ENCODE assay signal across 11 cellular contexts in genomic region chr11:118277312-118277711, GRCh38. TPM values are rescaled to one million over a fixed set of nuclear protein-coding genes. Genes with fewer than 3 reads are reported as not detected.
A peak's percentile ranks its signal among the peaks of the same experiment; 100 is the strongest.
DNase-seq lines count a peak whose midpoint lies in the region; ATAC-seq and TF ChIP-seq lines count a peak whose summit lies in the region.
"Had no signal": no experiment of that assay in that cellular context is flagged by ENCODE, and none has a peak within 500 bp of the region (broad histone marks: within the 10 kb centered on the region; RNA-seq: fewer than 3 reads in every experiment).

No MANE protein-coding gene starts in this region.

- CTCF ChIA-PET in RWPE1 (lab: Yijun Ruan, JAX) = interaction anchor here (0.6 to 1.5 kb wide), 2 partner anchors 12 to 18 kb away, joined by 3 to 4 read pairs; no protein-coding TSS in a partner anchor

- H3K27ac Mint-ChIP-seq in activated T-cell treated with anti-CD3 and anti-CD28 coated beads, Interleukin-2, amount 50 U/mL, for 24 hours = peak overlapping the region; percentile 19
- H3K27ac Mint-ChIP-seq: IgD-negative memory B cell had no signal

- H3K27me3 ChIP-seq in upper lobe of right lung = no peaks in the 10 kb centered on the region
- no peaks in the 10 kb centered on the region for H3K27me3 ChIP-seq in Peyer's patch

- H3K36me3 Mint-ChIP-seq in activated T-cell treated with anti-CD3 and anti-CD28 coated beads, Interleukin-2, amount 50 U/mL, for 24 hours (ENCODE audit: low read depth) = no peaks in the 10 kb centered on the region

- H3K4me1 ChIP-seq in upper lobe of right lung (peaks cover 16% of the 10 kb centered on the region), Peyer's patch (no peaks in the 10 kb centered on the region)

- H3K9me3 ChIP-seq in upper lobe of right lung (no peaks in the 10 kb centered on the region), Peyer's patch (no peaks in the 10 kb centered on the region)

- H3K27me3 Mint-ChIP-seq in activated T-cell treated with anti-CD3 and anti-CD28 coated beads, Interleukin-2, amount 50 U/mL, for 24 hours = no peaks in the 10 kb centered on the region

- H3K9me3 Mint-ChIP-seq in activated T-cell treated with anti-CD3 and anti-CD28 coated beads, Interleukin-2, amount 50 U/mL, for 24 hours = no peaks in the 10 kb centered on the region
- H3K9me3 Mint-ChIP-seq: IgD-negative memory B cell had no signal

- intact Hi-C loops in upper lobe of right lung (cut with DNase I) = no loop called here
- intact Hi-C loops in posterior cingulate gyrus (cut with DNase I) = no loop called here

- no peak overlapping the region for H3K4me3 Mint-ChIP-seq in activated T-cell treated with anti-CD3 and anti-CD28 coated beads, Interleukin-2, amount 50 U/mL, for 24 hours
- H3K4me3 Mint-ChIP-seq: IgD-negative memory B cell had no signal

- H3K36me3 ChIP-seq in upper lobe of right lung = no peaks in the 10 kb centered on the region
- H3K36me3 ChIP-seq in Peyer's patch = no peaks in the 10 kb centered on the region

- H3K4me1 Mint-ChIP-seq in activated T-cell treated with anti-CD3 and anti-CD28 coated beads, Interleukin-2, amount 50 U/mL, for 24 hours (ENCODE audit: low read depth) = peaks cover 51% of the 10 kb centered on the region

- POLR2A ChIA-PET in RWPE1 (lab: Yijun Ruan, JAX; ENCODE audit: low non-redundant PET) = interaction anchor here (0.6 kb wide), 2 partner anchors 31 to 294 kb away, joined by 3 to 6 read pairs; no protein-coding TSS in a partner anchor

- no peak for DNase-seq in activated T-cell treated with anti-CD3 and anti-CD28 coated beads, Interleukin-2, amount 50 U/mL, for 24 hours
- DNase-seq in activated T-cell treated with anti-CD3 and anti-CD28 coated beads, Interleukin-2, amount 50 U/mL, for 1 hour = no peak
- DNase-seq in RWPE1 (ENCODE audit: low spot score) (peak; percentile 77), fibroblast of mammary gland (ENCODE audit: low read depth) (peak; percentile 36), upper lobe of right lung (no peak), posterior cingulate gyrus (no peak), Peyer's patch (no peak)
- DNase-seq: cortex of kidney had no signal

- TF ChIP-seq CTCF in RWPE1 (conservative IDR thresholded peaks at IDR 0.05; ENCODE audit: low read depth) (no peak), fibroblast of mammary gland (conservative IDR thresholded peaks at IDR 0.05; ENCODE audit: control insufficient read depth, insufficient read depth, low read depth, low read length) (no peak), upper lobe of right lung (IDR thresholded peaks at IDR 0.05) (no peak), Peyer's patch (IDR thresholded peaks at IDR 0.05) (no peak)

- no peak for TF ChIP-seq POLR2A in Peyer's patch (IDR thresholded peaks at IDR 0.05)

- ATAC-seq in upper lobe of right lung (peak; percentile 49), GM18873 (IDR thresholded peaks at IDR 0.05; ENCODE audit: low FRiP score, unreplicated experiment) (no peak)

- H3K4me3 ChIP-seq in fibroblast of mammary gland (ENCODE audit: control insufficient read depth, low read depth, low read length) (no peak overlapping the region), upper lobe of right lung (no peak overlapping the region), Peyer's patch (no peak overlapping the region)

- H3K27ac ChIP-seq in RWPE1 (peak overlapping the region; percentile 20; the same call in 1 of the 2 replicates), upper lobe of right lung (no peak overlapping the region), Peyer's patch (no peak overlapping the region)

RNA-seq across cellular contexts. Expression of gene MPZL2, which starts 13.2 kb away (rescaled TPM):
- total RNA-seq in upper lobe of right lung (119 TPM), Peyer's patch (10 to 100 TPM; 21.0 to 32.4 (median 22.3) TPM)
- total RNA-seq: osteocyte had no signal

RNA-seq across cellular contexts. Expression of gene MPZL3, which starts 25.1 kb away (rescaled TPM):
- total RNA-seq in upper lobe of right lung = 11.8 TPM
- total RNA-seq in Peyer's patch = 10 to 100 TPM in 1 of 4 donors, 1 to 10 TPM in 2, under 1 TPM in 1; 0.83 to 15.4 (median 7.8) TPM

RNA-seq across cellular contexts. Expression of gene CD3E, which starts 27.2 kb away (rescaled TPM):
- total RNA-seq in upper lobe of right lung = 14.5 TPM
- total RNA-seq in Peyer's patch = 1 to 10 TPM; 6.6 to 9.9 (median 8.7) TPM
- total RNA-seq: osteocyte had no signal

RNA-seq across cellular contexts. Expression of gene JAML, which starts 52.5 kb away (rescaled TPM):
- total RNA-seq in upper lobe of right lung (87.9 TPM), Peyer's patch (10 to 100 TPM in 3 of 4 donors, 1 to 10 TPM in 1; 7.5 to 83.3 (median 14.4) TPM)
- total RNA-seq: osteocyte had no signal

Comparison
In these comparisons a context has a peak if more than half of its experiments do, and no peak if none do; other contexts are left out.
1. DNase-seq: peak in RWPE1 (single experiment) and fibroblast of mammary gland (single experiment); none in activated T-cell treated with anti-CD3 and anti-CD28 coated beads, Interleukin-2, amount 50 U/mL, for 24 hours (single experiment), activated T-cell treated with anti-CD3 and anti-CD28 coated beads, Interleukin-2, amount 50 U/mL, for 1 hour (single experiment), upper lobe of right lung (single experiment), posterior cingulate gyrus (0 of 10) and Peyer's patch (0 of 3).